Comparison of ENCODE assay signal across 8 cellular contexts in the genomic region with DNA sequence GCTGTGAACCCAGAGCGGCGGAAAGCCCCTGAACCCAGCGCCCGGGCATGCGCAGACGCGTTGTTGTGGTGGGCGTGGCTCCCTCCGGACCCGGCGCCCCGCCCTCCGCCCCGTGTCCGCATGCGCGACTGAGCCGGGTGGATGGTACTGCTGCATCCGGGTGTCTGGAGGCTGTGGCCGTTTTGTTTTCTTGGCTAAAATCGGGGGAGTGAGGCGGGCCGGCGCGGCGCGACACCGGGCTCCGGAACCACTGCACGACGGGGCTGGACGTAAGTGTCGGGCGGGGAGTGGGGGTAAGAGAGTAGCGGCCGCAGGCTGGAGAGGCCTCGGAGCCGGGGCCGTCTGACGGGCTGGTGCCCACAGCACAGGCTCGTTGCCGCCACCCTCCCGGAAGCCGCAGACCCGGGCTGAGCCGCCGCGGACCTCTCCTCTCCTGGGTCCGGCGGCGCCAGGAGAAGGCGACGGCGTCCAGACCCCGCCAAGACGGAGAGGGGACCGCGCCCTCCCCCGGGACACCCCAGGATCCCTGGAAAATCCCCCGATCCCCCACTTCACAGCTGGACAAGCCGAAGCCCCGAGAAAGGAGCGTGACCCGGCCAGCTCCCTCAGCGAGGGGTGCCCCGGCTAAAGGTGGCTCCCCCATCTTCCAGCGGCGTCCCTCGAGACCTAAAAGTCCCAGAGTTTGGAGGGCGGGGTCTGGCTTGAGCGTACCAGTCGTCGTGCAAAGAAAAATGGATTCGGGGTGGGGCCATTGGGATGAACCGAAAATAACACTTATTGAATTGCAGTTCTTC. TPM values are rescaled to one million over a fixed set of nuclear protein-coding genes. Genes with fewer than 3 reads are reported as not detected.
DNase-seq lines count a peak whose midpoint lies in the region; ATAC-seq and TF ChIP-seq lines count a peak whose summit lies in the region.

Gene TMEM50A (plus strand): TSS at position 147 of the 794 bp plus-strand sequence. CDS start 2,153 bp downstream, outside the sequence.

- H3K27ac Mint-ChIP-seq in endothelial cell (ENCODE audit: unreplicated experiment): peak within 1 kb of the TSS; percentile 81

- peaks cover 8% of the 10 kb centered on the region for H3K36me3 ChIP-seq in HUES48 (ENCODE audit: control insufficient read depth, insufficient read depth, low read length)
- H3K36me3 ChIP-seq in OCI-LY3 (replicated peaks; ENCODE audit: low read depth, low read length): peaks cover 11% of the 10 kb centered on the region

- peaks cover 20% of the 10 kb centered on the region for H3K4me1 Mint-ChIP-seq in endothelial cell (ENCODE audit: unreplicated experiment)

- H2AFZ ChIP-seq in OCI-LY3 (ENCODE audit: low read depth, low read length): no peak within 1 kb of the TSS

- H3K9me3 Mint-ChIP-seq in endothelial cell (ENCODE audit: unreplicated experiment): no peaks in the 10 kb centered on the region

- peaks cover 9% of the 10 kb centered on the region for H4K20me1 ChIP-seq in OCI-LY3 (ENCODE audit: insufficient read depth, low read length)

- H3K79me2 ChIP-seq in OCI-LY3 (ENCODE audit: low read length): peaks cover 57% of the 10 kb centered on the region

- H3K4me1 ChIP-seq in HUES48 (ENCODE audit: control insufficient read depth, insufficient read depth, low read length) (peaks cover 6% of the 10 kb centered on the region; the same call in 1 of the 2 replicates), OCI-LY3 (ENCODE audit: low read length) (0 out of 2 replicates have a peak, but pooled peaks cover 5% of the 10 kb centered on the region)

- H3K27ac ChIP-seq in HUES48 (ENCODE audit: low read depth, low read length) (peak within 1 kb of the TSS; percentile 98), OCI-LY3 (ENCODE audit: low read length) (peak within 1 kb of the TSS; percentile 89)

- ATAC-seq in GM21390 (IDR thresholded peaks at IDR 0.05; ENCODE audit: unreplicated experiment): peak; percentile 60

- H3K9ac ChIP-seq in HUES48 (ENCODE audit: low read depth, low read length): peak within 1 kb of the TSS; percentile 87
- peak within 1 kb of the TSS; percentile 85 for H3K9ac ChIP-seq in OCI-LY3 (ENCODE audit: low read length)

- peaks cover 3% of the 10 kb centered on the region for H3K36me3 Mint-ChIP-seq in endothelial cell (ENCODE audit: low read depth, unreplicated experiment)

- H3K27me3 ChIP-seq in HUES48 (ENCODE audit: control insufficient read depth, insufficient read depth, low read length): no peaks in the 10 kb centered on the region
- H3K27me3 ChIP-seq in OCI-LY3 (ENCODE audit: low read depth, low read length): no peaks in the 10 kb centered on the region

- peak; percentile 90 for DNase-seq in D341Med (ENCODE audit: low spot score)
- peak; percentile 88 for DNase-seq in activated T-cell treated with anti-CD3 and anti-CD28 coated beads for 1 hour (ENCODE audit: low read depth)
- DNase-seq in endothelial cell (ENCODE audit: low spot score): peak; percentile 90
- peak; percentile 89 for DNase-seq in midbrain (lab: John Stamatoyannopoulos, UW)
- DNase-seq in stimulated activated CD8-positive, alpha-beta memory T cell treated with anti-CD3 and anti-CD28 coated beads, Interleukin-2, amount 100 ng/mL, for 48 hours (ENCODE audit: low read depth in 2 of 2): peak; percentile 85 to 86

- H3K9me3 ChIP-seq in HUES48 (ENCODE audit: control insufficient read depth, insufficient read depth, low read length) (no peaks in the 10 kb centered on the region), OCI-LY3 (ENCODE audit: insufficient read depth, low read length) (no peaks in the 10 kb centered on the region)

- H3K4me3 Mint-ChIP-seq in endothelial cell (ENCODE audit: unreplicated experiment): peak within 1 kb of the TSS; percentile 96

- peak within 1 kb of the TSS; percentile 90 for H3K4me2 ChIP-seq in OCI-LY3 (ENCODE audit: low read length)

- H3K27me3 Mint-ChIP-seq in endothelial cell (ENCODE audit: unreplicated experiment): no peaks in the 10 kb centered on the region

- H3K4me3 ChIP-seq in HUES48 (ENCODE audit: low read depth, low read length) (peak within 1 kb of the TSS; percentile 98), OCI-LY3 (ENCODE audit: low read length) (peak within 1 kb of the TSS; percentile 91)

- no peak for TF ChIP-seq CTCF in OCI-LY3 (IDR thresholded peaks at IDR 0.05; ENCODE audit: low read depth, low read length)
- no peak for TF ChIP-seq CTCF in endothelial cell (IDR thresholded peaks at IDR 0.05; ENCODE audit: unreplicated experiment)

RNA-seq across cellular contexts. Expression of gene TMEM50A, which starts in this region (rescaled TPM):
- 108 TPM for total RNA-seq in endothelial cell (ENCODE audit: unreplicated experiment)

Comparison
In these comparisons a context has a peak if more than half of its experiments do, and no peak if none do; other contexts are left out.
1. Peak in every context shown above with its lines: DNase-seq, ATAC-seq, H3K4me3 ChIP-seq and H3K27ac ChIP-seq.